Comparison of ENCODE assay signal across 8 cellular contexts in genomic region chr6:105484238-105485161, GRCh38.
DNase-seq lines count a peak whose midpoint lies in the region; ATAC-seq, FAIRE-seq and TF ChIP-seq lines count a peak whose summit lies in the region.

No MANE protein-coding gene starts in this region.

- TF ChIP-seq POLR2A in right lobe of liver (IDR thresholded peaks at IDR 0.05) = no peak

- no peaks in the 10 kb centered on the region for H3K9me3 ChIP-seq in right lobe of liver

- intact Hi-C loops in right lobe of liver (cut with DNase I) = no loop called here

- no peak for FAIRE-seq in bronchial epithelial cell (lab: Jason Lieb, UNC)
- FAIRE-seq in urothelium cell line (lab: Jason Lieb, UNC) = no peak

- ATAC-seq in activated CD4-positive, CD25-positive, alpha-beta regulatory T cell treated with anti-CD3 and anti-CD28 coated beads, Interleukin-2, amount 50 U/mL, for 24 hours = peak; percentile 63 to 75
- ATAC-seq in HG03439 (IDR thresholded peaks at IDR 0.05; ENCODE audit: unreplicated experiment) = peak; percentile 45
- ATAC-seq in right lobe of liver = peak; percentile 68 to 82 (median 74)

- H3K36me3 ChIP-seq in bronchial epithelial cell (ENCODE audit: control insufficient read depth, insufficient read depth, low read length) (no peaks in the 10 kb centered on the region), right lobe of liver (no peaks in the 10 kb centered on the region)

- no peak overlapping the region for H3K27ac ChIP-seq in right lobe of liver

- H3K4me3 ChIP-seq in bronchial epithelial cell (ENCODE audit: low read depth, low read length) (no peak overlapping the region), right lobe of liver (no peak overlapping the region)

- no peaks in the 10 kb centered on the region for H3K4me1 ChIP-seq in right lobe of liver

- TF ChIP-seq CTCF in bronchial epithelial cell (IDR thresholded peaks at IDR 0.05; ENCODE audit: insufficient read depth, low read length, severe bottlenecking) (peak; percentile 62), right lobe of liver (IDR thresholded peaks at IDR 0.05) (peak; percentile 71 to 81 (median 73))

- H3K27me3 ChIP-seq in bronchial epithelial cell (ENCODE audit: control insufficient read depth, insufficient read depth, low read length) = no peaks in the 10 kb centered on the region
- no peaks in the 10 kb centered on the region for H3K27me3 ChIP-seq in right lobe of liver

- WGBS in right lobe of liver (ENCODE audit: insufficient coverage, low coverage, low lambda C conversion rate, missing lambda C conversion rate) = 21% methylated on average over 11 of the region's 12 CpGs

- no peak for DNase-seq in activated CD4-positive, CD25-positive, alpha-beta regulatory T cell (lab: John Stamatoyannopoulos, UW)
- peak; percentile 42 for DNase-seq in NOMO-1 treated with DMSO at 0.1 percent for 48 hours (lab: John Stamatoyannopoulos, UW; ENCODE audit: unreplicated experiment)
- peak; percentile 55 for DNase-seq in bronchial epithelial cell (ENCODE audit: low read depth)
- no peak for DNase-seq in right lobe of liver
- DNase-seq in urothelium cell line (ENCODE audit: low spot score) = peak; percentile 10
- DNase-seq in activated CD4-positive, alpha-beta T cell treated with anti-CD3 and anti-CD28 coated beads for 4 hours = no peak

Comparison
In these comparisons a context has a peak if more than half of its experiments do, and no peak if none do; other contexts are left out.
1. DNase-seq: peak in NOMO-1 treated with DMSO at 0.1 percent for 48 hours (single experiment), bronchial epithelial cell (single experiment) and urothelium cell line (single experiment); none in activated CD4-positive, CD25-positive, alpha-beta regulatory T cell (0 of 4), right lobe of liver (0 of 3) and activated CD4-positive, alpha-beta T cell treated with anti-CD3 and anti-CD28 coated beads for 4 hours (0 of 2).
2. Peak in every context shown above with its lines, with median percentiles within 50 percentile points of each other: ATAC-seq.